In the genomic region with DNA sequence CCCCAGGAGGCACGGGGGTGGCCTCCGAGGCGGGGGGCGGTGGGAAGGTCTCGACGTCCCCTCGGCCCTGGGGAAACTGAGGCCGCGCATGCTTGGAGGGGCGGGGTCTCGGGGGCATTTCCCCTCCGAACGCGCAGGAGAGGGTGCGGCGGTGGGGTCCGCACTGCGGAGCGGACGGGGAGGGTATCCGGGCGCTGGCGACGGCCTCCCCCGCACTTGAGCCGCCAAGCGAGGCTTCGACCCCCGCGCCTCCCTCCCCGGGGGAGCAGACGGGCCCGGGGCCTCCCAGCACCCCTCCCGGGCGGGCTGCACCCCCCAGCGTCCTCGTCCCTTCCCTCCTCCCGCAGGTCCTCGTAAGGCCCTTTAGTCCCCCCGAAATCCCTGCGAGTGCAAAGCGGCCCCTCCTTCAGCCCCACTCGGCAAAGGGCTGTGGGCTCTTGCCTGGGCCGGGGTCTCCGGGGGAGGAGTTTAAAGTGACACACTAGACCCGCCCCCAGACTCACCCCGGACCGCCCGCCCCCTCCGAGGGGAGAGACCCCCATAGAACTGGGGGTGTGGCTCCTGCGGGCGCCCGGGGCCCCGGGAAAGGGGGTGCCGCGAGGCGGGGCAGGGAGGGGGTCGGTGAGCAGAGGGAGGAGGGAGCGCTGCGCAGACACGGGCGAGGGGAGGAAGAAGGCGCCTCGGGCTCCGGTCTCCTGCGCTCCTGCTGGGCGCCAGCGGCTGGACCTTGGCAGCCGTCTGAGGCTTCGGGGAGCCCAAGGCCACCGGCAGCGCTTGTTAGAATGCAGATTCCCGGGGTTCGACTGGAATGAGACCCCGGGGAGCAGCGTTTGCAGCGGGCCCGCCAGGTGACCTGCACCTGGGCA, we compare ENCODE assay signal across 9 cellular contexts. TPM values are rescaled to one million over a fixed set of nuclear protein-coding genes. Genes with fewer than 3 reads are reported as not detected.
DNase-seq lines count a peak whose midpoint lies in the region; ATAC-seq, FAIRE-seq and TF ChIP-seq lines count a peak whose summit lies in the region.
"Had no signal": no experiment of that assay in that cellular context is flagged by ENCODE, and none has a peak within 500 bp of the region (broad histone marks: within the 10 kb centered on the region; RNA-seq: fewer than 3 reads in every experiment).

No MANE protein-coding gene starts in this region.

- FAIRE-seq in H1 (lab: Jason Lieb, UNC), result no peak

- H3K9me3 Mint-ChIP-seq in IgD-negative memory B cell (no peaks in the 10 kb centered on the region), neural progenitor cell (no peaks in the 10 kb centered on the region)

- no peak for TF ChIP-seq EP300 in H1 (IDR thresholded peaks at IDR 0.05; ENCODE audit: borderline replicate concordance in 1 of 2, low read depth in 2 of 2, low read length in 2 of 2)

- no peak for TF ChIP-seq RAD21 in H1 (IDR thresholded peaks at IDR 0.05 in 1 of 2, conservative IDR thresholded peaks at IDR 0.05 in 1 of 2; ENCODE audit: low read depth in 2 of 2, low read length in 2 of 2)

- H3K9me3 ChIP-seq in A673 (ENCODE audit: low read depth, low read length, poor library complexity, severe bottlenecking) (no peaks in the 10 kb centered on the region), H1 (ENCODE audit: insufficient read depth in 2 of 2, low read depth in 1 of 2, low read length in 1 of 2) (peaks cover 5 to 8% of the 10 kb centered on the region in 2 experiments; a peak in 2 of 4 replicates), neural progenitor cell (ENCODE audit: low read depth) (no peaks in the 10 kb centered on the region)

- intact Hi-C loops in A673 (cut with micrococcal nuclease; ENCODE audit: unreplicated experiment), result no loop called here

- TF ChIP-seq CTCF in A673 (conservative IDR thresholded peaks at IDR 0.05; ENCODE audit: low read depth, low read length), result no peak
- TF ChIP-seq CTCF in H1 (IDR thresholded peaks at IDR 0.05; ENCODE audit: control extremely low read depth in 1 of 3, insufficient read depth in 1 of 3, low read depth in 1 of 3, low read length in 3 of 3), result no peak
- no peak for TF ChIP-seq CTCF in neural progenitor cell (IDR thresholded peaks at IDR 0.05)
- TF ChIP-seq CTCF in GM10248 (IDR thresholded peaks at IDR 0.05; ENCODE audit: control extremely low read depth, extremely low read depth, low read depth, missing control alignments), result no peak

- H3F3A ChIP-seq in neural progenitor cell (ENCODE audit: low read depth), result peaks cover 20% of the 10 kb centered on the region

- H2BK5ac ChIP-seq in H1 (ENCODE audit: low read depth, low read length), result no peak overlapping the region

- no peak overlapping the region for H2BK12ac ChIP-seq in H1 (ENCODE audit: low read depth, low read length)

- CTCF ChIA-PET in A673 (lab: Charles Lee), result no interaction called here
- CTCF ChIA-PET in H1 (lab: Charles Lee; ENCODE audit: partially characterized antibody), result interaction anchor here (0.8 to 5.2 kb wide), 5 partner anchors 10 to 132 kb away, joined by 3 to 43 read pairs (median 3); no protein-coding TSS in a partner anchor
- CTCF ChIA-PET in GM10248 (lab: Yijun Ruan, JAX), result interaction anchor here (1.0 kb wide), 1 partner anchor 8 kb away, joined by 3 read pairs; no protein-coding TSS in a partner anchor

- H3K4me1 Mint-ChIP-seq in IgD-negative memory B cell, result peaks cover 6 to 23% (median 20%) of the 10 kb centered on the region in 3 donors
- H3K4me1 Mint-ChIP-seq in neural progenitor cell, result peaks cover 36% of the 10 kb centered on the region

- H3K79me1 ChIP-seq in H1 (ENCODE audit: low read depth, low read length), result no peaks in the 10 kb centered on the region

- H3K27me3 ChIP-seq in A673 (replicated peaks; ENCODE audit: insufficient read depth, low read depth, low read length, poor library complexity), result peaks cover 56% of the 10 kb centered on the region
- peaks cover 19 to 53% (median 40%) of the 10 kb centered on the region in 4 experiments for H3K27me3 ChIP-seq in H1 (replicated peaks in 1 of 4; ENCODE audit: control insufficient read depth in 3 of 4, extremely low read depth in 1 of 4, insufficient read depth in 3 of 4, low read length in 3 of 4)
- peaks cover 92% of the 10 kb centered on the region for H3K27me3 ChIP-seq in neural progenitor cell

- H3K27me3 Mint-ChIP-seq in IgD-negative memory B cell (peaks cover 16% of the 10 kb centered on the region), neural progenitor cell (ENCODE audit: insufficient read depth, low read depth) (peaks cover 15% of the 10 kb centered on the region)

- H3K18ac ChIP-seq in H1 (ENCODE audit: extremely low read depth, low read length), result no peak overlapping the region; the same call in none of the 2 replicates

- no peak overlapping the region for H3K14ac ChIP-seq in H1 (ENCODE audit: insufficient read length)

- no peak overlapping the region for H3K9ac ChIP-seq in H1 (replicated peaks in 1 of 4; ENCODE audit: extremely low read depth in 1 of 4, low read depth in 3 of 4, low read length in 3 of 4)
- H3K9ac ChIP-seq in neural progenitor cell, result no peak overlapping the region

- no peak overlapping the region for H3K4ac ChIP-seq in H1 (replicated peaks; ENCODE audit: insufficient read length, low read depth, low read length)

- peak overlapping the region in 2 of 3 donors; percentile 71 to 83 for H3K27ac Mint-ChIP-seq in IgD-negative memory B cell
- H3K27ac Mint-ChIP-seq in neural progenitor cell, result no peak overlapping the region

- H3K36me3 Mint-ChIP-seq in IgD-negative memory B cell, result peaks cover 3% of the 10 kb centered on the region
- no peaks in the 10 kb centered on the region for H3K36me3 Mint-ChIP-seq in neural progenitor cell

- no peak overlapping the region for H2AFZ ChIP-seq in H1 (ENCODE audit: low read length)
- no peak overlapping the region for H2AFZ ChIP-seq in neural progenitor cell (replicated peaks)

- H3K4me3 Mint-ChIP-seq in IgD-negative memory B cell (peak overlapping the region; percentile 68 to 88 (median 72)), neural progenitor cell (peak overlapping the region; percentile 76)

- H3K4me3 ChIP-seq in A673 (ENCODE audit: low read depth, low read length, poor library complexity, severe bottlenecking) (peak overlapping the region; percentile 41), H1 (ENCODE audit: extremely low read depth in 1 of 4, insufficient read depth in 2 of 4, low read depth in 3 of 4, low read length in 4 of 4) (peak overlapping the region; percentile 26 to 58 (median 32); a peak in 7 of 8 replicates), neural progenitor cell (peak overlapping the region; percentile 42)

- H2BK120ac ChIP-seq in H1 (replicated peaks; ENCODE audit: low read depth, low read length), result no peak overlapping the region

- no peak overlapping the region for H3K23ac ChIP-seq in H1 (ENCODE audit: insufficient read length)

- peak overlapping the region; percentile 57; the same call in 1 of the 2 replicates for H4K8ac ChIP-seq in H1 (ENCODE audit: extremely low read depth, insufficient read depth, low read length)

- H3K79me2 ChIP-seq in H1 (ENCODE audit: control insufficient read depth in 1 of 2, insufficient read depth in 2 of 2, low read length in 2 of 2), result no peaks in the 10 kb centered on the region
- no peaks in the 10 kb centered on the region for H3K79me2 ChIP-seq in neural progenitor cell (ENCODE audit: low read depth)

- 10% methylated on average over 12 of the region's 78 CpGs; no CpG with 5 or more reads in 1 of the 2 experiments for WGBS in H1 (ENCODE audit: extremely low coverage in 1 of 2, insufficient coverage in 1 of 2, insufficient read length in 1 of 2, insufficient replicate concordance in 2 of 2, low coverage in 1 of 2, low lambda C conversion rate in 2 of 2, missing lambda C conversion rate in 1 of 2), 2 experiments

- peaks cover 13% of the 10 kb centered on the region; the same call in 1 of the 2 replicates for H3K23me2 ChIP-seq in H1 (ENCODE audit: low read depth, low read length)

- DNase-seq in A673 (ENCODE audit: low spot score) (no peak), H1 (ENCODE audit: low read depth in 1 of 2, low spot score in 2 of 2) (no peak), neural progenitor cell (ENCODE audit: low spot score) (peak; percentile 54), HK-2 (ENCODE audit: unreplicated experiment) (no peak), GM10248 (ENCODE audit: extremely low spot score) (no peak)
- no peak for DNase-seq in central memory CD4-positive, alpha-beta T cell

- H4K20me1 ChIP-seq in H1 (replicated peaks in 1 of 2; ENCODE audit: control insufficient read depth in 1 of 2, insufficient read depth in 2 of 2, low read length in 2 of 2) (peaks cover 7 to 16% of the 10 kb centered on the region in 2 experiments), neural progenitor cell (ENCODE audit: low read depth) (peaks cover 52% of the 10 kb centered on the region)

- no peak overlapping the region for H2AK5ac ChIP-seq in H1 (ENCODE audit: low read depth, low read length)

- no peak overlapping the region for H4K91ac ChIP-seq in H1 (replicated peaks; ENCODE audit: insufficient read length, low read length)

- no peak for TF ChIP-seq POLR2A in H1 (IDR thresholded peaks at IDR 0.05; ENCODE audit: control extremely low read depth in 1 of 2, low read depth in 2 of 2, low read length in 2 of 2)

- H3K56ac ChIP-seq in H1 (replicated peaks; ENCODE audit: insufficient read length, low read depth, low read length), result no peak overlapping the region

- H2BK15ac ChIP-seq in H1 (ENCODE audit: low read length), result no peak overlapping the region

- no peak overlapping the region for H2BK20ac ChIP-seq in H1 (ENCODE audit: low read length)

- POLR2A ChIA-PET in A673 (lab: Charles Lee; ENCODE audit: low non-redundant PET) (no interaction called here), H1 (lab: Charles Lee; ENCODE audit: partially characterized antibody) (interaction anchor here (1.0 to 2.6 kb wide), 4 partner anchors 8 to 47 kb away, joined by 3 to 13 read pairs (median 3); no protein-coding TSS in a partner anchor), GM10248 (lab: Yijun Ruan, JAX) (interaction anchor here (0.6 kb wide), 1 partner anchor 854 kb away, joined by 3 read pairs; no protein-coding TSS in a partner anchor)

- peaks cover 15% of the 10 kb centered on the region for H3K4me1 ChIP-seq in A673 (ENCODE audit: insufficient read depth, low read length, poor library complexity, severe bottlenecking)
- H3K4me1 ChIP-seq in H1 (replicated peaks in 1 of 4; ENCODE audit: control insufficient read depth in 3 of 4, insufficient read depth in 4 of 4, low read length in 3 of 4), result peaks cover 0 to 15% (median 13%) of the 10 kb centered on the region in 4 experiments; a peak in 4 of 7 replicates
- H3K4me1 ChIP-seq in neural progenitor cell, result peaks cover 16% of the 10 kb centered on the region

- H4K5ac ChIP-seq in H1 (ENCODE audit: insufficient read length, low read depth, low read length), result no peak overlapping the region

- no peak overlapping the region for H3K27ac ChIP-seq in A673 (ENCODE audit: low read depth, low read length, poor library complexity, severe bottlenecking)
- H3K27ac ChIP-seq in H1 (ENCODE audit: low read depth, low read length), result no peak overlapping the region
- H3K27ac ChIP-seq in neural progenitor cell, result no peak overlapping the region
- H3K27ac ChIP-seq: VCaP had no signal

- no TSS peak for BruUV-seq in A673 (replicated peaks; lab: Mats Ljungman, UMichigan)

- H3K4me2 ChIP-seq in H1 (ENCODE audit: insufficient read depth in 1 of 2, low read depth in 2 of 2, low read length in 2 of 2) (peak overlapping the region; percentile 72 to 87), neural progenitor cell (peak overlapping the region; percentile 77)

- H3K36me3 ChIP-seq in A673 (ENCODE audit: insufficient read depth, low read length, poor library complexity, severe bottlenecking) (no peaks in the 10 kb centered on the region), H1 (ENCODE audit: control insufficient read depth in 2 of 4, insufficient read depth in 4 of 4, low read length in 3 of 4) (no peaks in the 10 kb centered on the region), neural progenitor cell (no peaks in the 10 kb centered on the region)

- ATAC-seq in HG03196 (IDR thresholded peaks at IDR 0.05; ENCODE audit: unreplicated experiment), result no peak

RNA-seq across cellular contexts. Expression of a gene that starts 0.6 kb away (rescaled TPM):
- total RNA-seq in A673 (2021) (2.0 and 3.7 TPM in 2 replicates), neural progenitor cell (ENCODE audit: low replicate concordance) (0.34 and 4.0 TPM in 2 replicates)
- polyA plus RNA-seq in IgD-negative memory B cell (26.0 TPM), H1 (2011; rRNA removed) (2.9 and 6.3 TPM in 2 replicates)
- 6.8 and 7.9 TPM in 2 replicates for total RNA-seq in H1 (2021; fragmentation: NEBNext Ultra II Directional; extraction: Animal tissue kit (Norgen Biotek cat#: 25700))
- polyA plus RNA-seq in H1 (2011; cell fraction: cytosol; rRNA removed), result 4.8 TPM
- 33.8 TPM for polyA plus RNA-seq in H1 (2011; cell fraction: nucleus; rRNA removed)
- 4.5 to 6.4 TPM (median 5.6 TPM) in 4 replicates for polyA plus RNA-seq in H1 (2012, experiment 1 of 2)
- 2.6 TPM for polyA plus RNA-seq in H1 (2012, experiment 2 of 2)
- polyA plus RNA-seq in H1 (2013, experiment 1 of 2), result 5.0 TPM
- 3.4 TPM for polyA plus RNA-seq in H1 (2013, experiment 2 of 2)
- polyA minus RNA-seq in H1 (2011; rRNA and poly(A)+ RNA removed), result 2.0 and 2.1 TPM in 2 replicates
- 5.7 TPM for polyA minus RNA-seq in H1 (2011; cell fraction: cytosol; rRNA and poly(A)+ RNA removed)
- polyA minus RNA-seq in H1 (2011; cell fraction: nucleus; rRNA and poly(A)+ RNA removed), result 11.1 TPM

RNA-seq across cellular contexts. Expression of a gene that starts 17.6 kb away (rescaled TPM):
- total RNA-seq in A673 (2021) (55.0 and 57.2 TPM in 2 replicates), neural progenitor cell (ENCODE audit: low replicate concordance) (22.4 and 60.6 TPM in 2 replicates)
- polyA plus RNA-seq in IgD-negative memory B cell (116 TPM), H1 (2011; rRNA removed) (43.1 and 66.0 TPM in 2 replicates)
- 45.9 and 52.3 TPM in 2 replicates for total RNA-seq in H1 (2021; fragmentation: NEBNext Ultra II Directional; extraction: Animal tissue kit (Norgen Biotek cat#: 25700))
- 60.3 TPM for polyA plus RNA-seq in H1 (2011; cell fraction: cytosol; rRNA removed)
- 46.0 TPM for polyA plus RNA-seq in H1 (2011; cell fraction: nucleus; rRNA removed)
- 31.8 to 57.4 TPM (median 53.2 TPM) in 4 replicates for polyA plus RNA-seq in H1 (2012, experiment 1 of 2)
- 37.5 TPM for polyA plus RNA-seq in H1 (2012, experiment 2 of 2)
- 25.0 TPM for polyA plus RNA-seq in H1 (2013, experiment 1 of 2)
- polyA plus RNA-seq in H1 (2013, experiment 2 of 2), result 26.0 TPM
- 10.2 and 10.8 TPM in 2 replicates for polyA minus RNA-seq in H1 (2011; rRNA and poly(A)+ RNA removed)
- polyA minus RNA-seq in H1 (2011; cell fraction: cytosol; rRNA and poly(A)+ RNA removed), result 31.2 TPM
- polyA minus RNA-seq in H1 (2011; cell fraction: nucleus; rRNA and poly(A)+ RNA removed), result 19.7 TPM

RNA-seq across cellular contexts. Expression of a gene that starts 17.6 kb away (rescaled TPM):
- 20.9 and 32.7 TPM in 2 replicates for total RNA-seq in A673 (2021)
- polyA plus RNA-seq in IgD-negative memory B cell, result 55.9 TPM
- total RNA-seq in H1 (2021; fragmentation: NEBNext Ultra II Directional; extraction: Animal tissue kit (Norgen Biotek cat#: 25700)), result 25.2 and 26.2 TPM in 2 replicates
- 51.2 and 73.3 TPM in 2 replicates for polyA plus RNA-seq in H1 (2011; rRNA removed)
- polyA plus RNA-seq in H1 (2011; cell fraction: cytosol; rRNA removed), result 45.7 TPM
- polyA plus RNA-seq in H1 (2011; cell fraction: nucleus; rRNA removed), result 73.3 TPM
- 21.7 to 30.2 TPM (median 28.6 TPM) in 4 replicates for polyA plus RNA-seq in H1 (2012, experiment 1 of 2)
- polyA plus RNA-seq in H1 (2012, experiment 2 of 2), result 17.9 TPM
- polyA plus RNA-seq in H1 (2013, experiment 1 of 2), result 22.1 TPM
- 23.7 TPM for polyA plus RNA-seq in H1 (2013, experiment 2 of 2)
- polyA minus RNA-seq in H1 (2011; rRNA and poly(A)+ RNA removed), result 9.9 and 10.5 TPM in 2 replicates
- polyA minus RNA-seq in H1 (2011; cell fraction: cytosol; rRNA and poly(A)+ RNA removed), result 9.3 TPM
- polyA minus RNA-seq in H1 (2011; cell fraction: nucleus; rRNA and poly(A)+ RNA removed), result 13.4 TPM
- total RNA-seq in neural progenitor cell (ENCODE audit: low replicate concordance), result 11.8 and 22.7 TPM in 2 replicates

RNA-seq across cellular contexts. Expression of a gene that starts 24.7 kb away (rescaled TPM):
- total RNA-seq in A673 (2021) (348 and 361 TPM in 2 replicates), neural progenitor cell (ENCODE audit: low replicate concordance) (184 and 239 TPM in 2 replicates)
- polyA plus RNA-seq in IgD-negative memory B cell (165 TPM), H1 (2011; rRNA removed) (148 and 162 TPM in 2 replicates)
- total RNA-seq in H1 (2021; fragmentation: NEBNext Ultra II Directional; extraction: Animal tissue kit (Norgen Biotek cat#: 25700)), result 268 and 272 TPM in 2 replicates
- polyA plus RNA-seq in H1 (2011; cell fraction: cytosol; rRNA removed), result 142 TPM
- 143 TPM for polyA plus RNA-seq in H1 (2011; cell fraction: nucleus; rRNA removed)
- polyA plus RNA-seq in H1 (2012, experiment 1 of 2), result 186 to 197 TPM (median 190 TPM) in 4 replicates
- polyA plus RNA-seq in H1 (2012, experiment 2 of 2), result 278 TPM
- 202 TPM for polyA plus RNA-seq in H1 (2013, experiment 1 of 2)
- polyA plus RNA-seq in H1 (2013, experiment 2 of 2), result 204 TPM
- 87.2 and 89.0 TPM in 2 replicates for polyA minus RNA-seq in H1 (2011; rRNA and poly(A)+ RNA removed)
- polyA minus RNA-seq in H1 (2011; cell fraction: cytosol; rRNA and poly(A)+ RNA removed), result 84.7 TPM
- 99.4 TPM for polyA minus RNA-seq in H1 (2011; cell fraction: nucleus; rRNA and poly(A)+ RNA removed)
